In the genomic region with DNA sequence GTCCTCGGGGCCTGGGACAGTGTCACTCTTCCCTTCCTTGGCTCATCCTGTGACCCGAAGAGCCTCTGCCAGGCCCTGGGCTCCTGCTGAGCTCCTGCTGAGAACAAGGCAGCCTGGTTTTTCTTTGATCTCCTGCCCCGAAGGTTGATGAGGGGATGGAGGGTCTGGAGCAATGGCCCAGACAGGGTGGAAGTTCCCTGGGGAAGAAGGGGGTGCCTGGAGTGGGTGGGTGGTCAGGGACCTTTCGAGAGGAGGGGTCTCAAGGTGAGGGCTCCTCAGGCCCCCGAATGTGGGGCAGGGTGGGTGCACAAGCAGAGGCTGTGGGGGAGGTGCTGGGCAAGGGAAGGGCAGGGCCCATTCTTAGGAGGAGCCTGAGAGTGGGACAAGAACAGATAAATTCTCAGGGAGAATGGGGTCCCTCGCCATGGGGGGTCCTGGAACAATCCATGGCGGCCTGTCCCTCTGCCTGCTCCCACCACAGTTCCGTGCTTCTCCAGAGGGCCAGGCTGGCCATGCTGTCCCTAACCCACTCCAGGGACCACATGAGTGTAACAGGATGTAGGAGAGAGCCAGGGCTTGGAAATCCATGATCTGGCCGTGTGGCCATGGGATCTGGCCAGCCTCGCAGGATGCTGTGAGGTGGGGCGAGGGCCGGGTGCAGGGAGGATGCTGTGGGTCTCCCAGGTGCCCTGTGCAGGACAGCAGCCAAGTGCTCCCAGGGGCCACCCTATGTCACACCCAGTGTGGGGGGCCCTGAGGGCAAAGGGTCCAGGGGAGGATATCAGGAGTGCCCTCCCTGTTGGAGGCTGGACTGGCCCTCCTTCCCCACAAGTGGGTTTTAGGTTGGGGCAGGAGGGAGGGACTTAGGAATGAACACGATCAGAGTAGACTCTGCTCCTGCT, we compare ENCODE assay signal across 1 cellular context.
TF ChIP-seq lines count a peak whose summit lies in the region.

No MANE protein-coding gene starts in this region.

TF ChIP-seq in H1, 55 proteins besides CTCF, POLR2A, EP300 and RAD21:
- no peak for TF ChIP-seq CTBP2 (IDR thresholded peaks at IDR 0.05; ENCODE audit: borderline replicate concordance, insufficient read depth, insufficient read length, low read length)
- no peak for TF ChIP-seq SIRT6 (IDR thresholded peaks at IDR 0.05; ENCODE audit: low read length)
- TF ChIP-seq POLR2AphosphoS5 (IDR thresholded peaks at IDR 0.05; ENCODE audit: low read depth, low read length): no peak
- TF ChIP-seq CHD1 (IDR thresholded peaks at IDR 0.05; ENCODE audit: low read depth, low read length): no peak
- TF ChIP-seq RBBP5 (IDR thresholded peaks at IDR 0.05; ENCODE audit: borderline replicate concordance, low read depth, low read length): no peak
- no peak for TF ChIP-seq EZH2 (IDR thresholded peaks at IDR 0.05; ENCODE audit: low read depth, low read length, severe bottlenecking)
- TF ChIP-seq SP1 (IDR thresholded peaks at IDR 0.05; ENCODE audit: low read depth, low read length): no peak
